ENCODE assay signal across 9 cellular contexts in the genomic region with DNA sequence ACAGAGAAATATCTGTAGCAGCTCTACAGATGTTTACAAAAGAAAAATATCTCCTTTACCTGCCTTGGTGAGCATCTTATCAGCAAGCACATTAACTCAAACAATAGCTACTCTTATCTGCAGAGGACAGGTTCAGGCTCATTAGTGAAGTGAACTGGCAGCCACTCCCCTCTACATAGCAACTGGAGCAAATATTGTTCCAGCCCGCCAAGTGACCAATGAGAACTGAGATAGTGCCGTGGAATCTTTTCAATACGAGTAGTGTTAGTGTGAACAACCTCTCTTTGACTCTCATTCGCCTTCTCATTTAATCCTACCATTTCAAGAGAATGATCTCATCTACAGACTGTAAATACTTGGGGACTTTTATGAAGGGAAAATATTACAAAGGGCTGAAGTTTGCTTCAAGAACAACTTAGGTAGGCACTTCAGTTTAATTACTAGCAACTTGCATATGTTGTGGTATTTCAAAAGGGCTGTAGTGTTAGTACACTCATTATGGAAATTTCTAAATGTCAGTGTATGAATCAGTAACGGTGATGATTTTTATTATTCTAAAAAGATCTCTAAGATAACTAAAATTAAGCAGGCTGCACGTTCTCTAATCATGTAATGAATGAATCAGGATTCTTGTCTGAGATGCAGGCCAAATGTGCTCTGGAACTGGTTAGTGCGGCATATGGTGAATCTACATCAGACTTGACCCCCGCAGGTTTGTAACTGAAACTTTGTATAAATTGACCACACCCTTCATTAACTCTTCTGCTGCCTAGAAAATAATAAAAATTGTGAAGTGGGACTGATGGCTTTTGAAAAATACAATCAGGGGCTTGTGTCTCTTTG.
DNase-seq lines count a peak whose midpoint lies in the region; TF ChIP-seq lines count a peak whose summit lies in the region.
"Had no signal": no experiment of that assay in that cellular context is flagged by ENCODE, and none has a peak within 500 bp of the region (broad histone marks: within the 10 kb centered on the region; RNA-seq: fewer than 3 reads in every experiment).

No MANE protein-coding gene starts in this region.

- H3K9me2 ChIP-seq in SK-N-SH (no peaks in the 10 kb centered on the region), OCI-LY7 (ENCODE audit: insufficient read depth, low read length) (no peaks in the 10 kb centered on the region)

- no peak overlapping the region for H3K4me2 ChIP-seq in SK-N-SH
- no peak overlapping the region for H3K4me2 ChIP-seq in OCI-LY7 (ENCODE audit: low read length)

- peaks cover 3 to 13% of the 10 kb centered on the region in 2 experiments; a peak in 3 of 4 replicates for H3K4me1 ChIP-seq in SK-N-SH (ENCODE audit: control insufficient read depth in 1 of 2, insufficient read depth in 2 of 2, low read depth in 1 of 2, low read length in 1 of 2)
- peaks cover 58% of the 10 kb centered on the region for H3K4me1 ChIP-seq in left ventricle myocardium inferior
- H3K4me1 ChIP-seq in transverse colon, result peaks cover 0 to 20% (median 12%) of the 10 kb centered on the region in 4 donors
- no peaks in the 10 kb centered on the region for H3K4me1 ChIP-seq in OCI-LY7 (ENCODE audit: insufficient read depth, low read length, poor library complexity, severe bottlenecking)

- no peak overlapping the region for H3K4me3 Mint-ChIP-seq in activated naive CD4-positive, alpha-beta T cell treated with anti-CD3 and anti-CD28 coated beads, Interleukin-2, amount 10 ng/mL, durations not matched to agents 7 days and 5 days

- TF ChIP-seq POLR2A in transverse colon (IDR thresholded peaks at IDR 0.05), result no peak

- no peak overlapping the region for H3K27ac Mint-ChIP-seq in activated naive CD4-positive, alpha-beta T cell treated with anti-CD3 and anti-CD28 coated beads, Interleukin-2, amount 10 ng/mL, durations not matched to agents 7 days and 5 days

- CTCF ChIA-PET in activated naive CD4-positive, alpha-beta T cell treated with anti-CD3 and anti-CD28 coated beads, Interleukin-2, amount 10 ng/mL, durations not matched to agents 7 days and 5 days (lab: Charles Lee), result no interaction called here
- CTCF ChIA-PET in SK-N-SH (lab: Yijun Ruan, JAX) (no interaction called here), OCI-LY7 (lab: Charles Lee; ENCODE audit: unreplicated experiment) (no interaction called here)

- peaks cover 7% of the 10 kb centered on the region for H3F3A ChIP-seq in SK-N-SH (replicated peaks; ENCODE audit: insufficient read depth)

- whole genome bisulfite sequencing in SK-N-SH (ENCODE audit: low lambda C conversion rate), result 56% methylated on average over 8 of the region's 8 CpGs
- 22 to 23% methylated on average over 8 of the region's 8 CpGs for WGBS in transverse colon (ENCODE audit: low coverage in 1 of 2), 2 donors

- H3K27ac ChIP-seq in SK-N-SH (ENCODE audit: low read depth in 2 of 2, low read length in 1 of 2) (peak overlapping the region in 1 of 2 experiments; percentile 39; a peak in 2 of 4 replicates), left ventricle myocardium inferior (replicated peaks) (peak overlapping the region; percentile 59), transverse colon (peak overlapping the region; percentile 22 to 67 (median 56)), OCI-LY7 (ENCODE audit: low read depth, low read length, poor library complexity, severe bottlenecking) (no peak overlapping the region)
- H3K27ac ChIP-seq: epithelial cell of prostate had no signal

- H3K36me3 ChIP-seq in SK-N-SH (replicated peaks in 1 of 2; ENCODE audit: control insufficient read depth in 1 of 2, insufficient read depth in 2 of 2, low read length in 1 of 2), result peaks cover 0 to 3% of the 10 kb centered on the region in 2 experiments
- no peaks in the 10 kb centered on the region for H3K36me3 ChIP-seq in left ventricle myocardium inferior
- H3K36me3 ChIP-seq in transverse colon, result no peaks in the 10 kb centered on the region
- no peaks in the 10 kb centered on the region for H3K36me3 ChIP-seq in OCI-LY7 (ENCODE audit: insufficient read depth, low read length)

- peak; percentile 28 for DNase-seq in activated naive CD4-positive, alpha-beta T cell treated with Interleukin-2 at 50 U/mL for 16 hours
- DNase-seq in activated naive CD4-positive, alpha-beta T cell treated with anti-CD3 and anti-CD28 coated beads, Interleukin-2, amount 10 ng/mL, durations not matched to agents 7 days and 5 days, result no peak
- DNase-seq in SK-N-SH, result no peak
- no peak for DNase-seq in left ventricle myocardium inferior
- DNase-seq in transverse colon, result peak; percentile 45
- no peak for DNase-seq in AG08396 (ENCODE audit: low spot score)
- no peak for DNase-seq in OCI-LY7 (ENCODE audit: low spot score)
- DNase-seq in C1 segment of cervical spinal cord (lab: John Stamatoyannopoulos, UW), result no peak

- no peak for TF ChIP-seq RAD21 in SK-N-SH (IDR thresholded peaks at IDR 0.05; ENCODE audit: low read length)

- H4K20me1 ChIP-seq in SK-N-SH (ENCODE audit: insufficient read depth), result no peaks in the 10 kb centered on the region
- no peaks in the 10 kb centered on the region for H4K20me1 ChIP-seq in OCI-LY7 (ENCODE audit: insufficient read depth, low read length)

- TF ChIP-seq CTCF in SK-N-SH (IDR thresholded peaks at IDR 0.05) (no peak), left ventricle myocardium inferior (IDR thresholded peaks at IDR 0.05; ENCODE audit: borderline replicate concordance) (no peak), transverse colon (IDR thresholded peaks at IDR 0.05) (no peak), OCI-LY7 (conservative IDR thresholded peaks at IDR 0.05; ENCODE audit: low read length) (no peak)

- POLR2A ChIA-PET in SK-N-SH (lab: Yijun Ruan, JAX), result no interaction called here
- POLR2A ChIA-PET in OCI-LY7 (lab: Charles Lee), result no interaction called here

- peaks cover 4% of the 10 kb centered on the region for H3K27me3 Mint-ChIP-seq in activated naive CD4-positive, alpha-beta T cell treated with anti-CD3 and anti-CD28 coated beads, Interleukin-2, amount 10 ng/mL, durations not matched to agents 7 days and 5 days

- TF ChIP-seq EP300 in SK-N-SH (IDR thresholded peaks at IDR 0.05; ENCODE audit: borderline replicate concordance in 1 of 2, low read depth in 1 of 2, low read length in 1 of 2) (no peak), transverse colon (IDR thresholded peaks at IDR 0.05; ENCODE audit: low read depth) (no peak)

- no peaks in the 10 kb centered on the region for H3K9me3 Mint-ChIP-seq in activated naive CD4-positive, alpha-beta T cell treated with anti-CD3 and anti-CD28 coated beads, Interleukin-2, amount 10 ng/mL, durations not matched to agents 7 days and 5 days

- H3K27me3 ChIP-seq in SK-N-SH (ENCODE audit: insufficient read depth), result no peaks in the 10 kb centered on the region
- no peaks in the 10 kb centered on the region for H3K27me3 ChIP-seq in left ventricle myocardium inferior (ENCODE audit: low read depth)
- H3K27me3 ChIP-seq in transverse colon, result no peaks in the 10 kb centered on the region

- H3K79me2 ChIP-seq in SK-N-SH (ENCODE audit: insufficient read depth) (no peaks in the 10 kb centered on the region), OCI-LY7 (ENCODE audit: insufficient read depth, low read depth, low read length) (no peaks in the 10 kb centered on the region)

- H3K4me3 ChIP-seq in SK-N-SH (ENCODE audit: low read depth in 2 of 2, low read length in 1 of 2), result no peak overlapping the region
- peak overlapping the region; percentile 7 for H3K4me3 ChIP-seq in left ventricle myocardium inferior
- no peak overlapping the region for H3K4me3 ChIP-seq in transverse colon
- no peak overlapping the region for H3K4me3 ChIP-seq in OCI-LY7 (ENCODE audit: low read depth, low read length, poor library complexity, severe bottlenecking)

- in situ Hi-C loops in transverse colon (cut with MboI; ENCODE audit: low pct_ligation_motif_present in 1 of 4, low pct_unique_long_range_greater_than_20kb in 1 of 4, low sequenced_read_pairs in 3 of 4), result no loop called here

- no peaks in the 10 kb centered on the region for H3K4me1 Mint-ChIP-seq in activated naive CD4-positive, alpha-beta T cell treated with anti-CD3 and anti-CD28 coated beads, Interleukin-2, amount 10 ng/mL, durations not matched to agents 7 days and 5 days

- no peak overlapping the region for H3K9ac ChIP-seq in SK-N-SH

- no peaks in the 10 kb centered on the region for H3K9me3 ChIP-seq in SK-N-SH
- H3K9me3 ChIP-seq in left ventricle myocardium inferior (replicated peaks), result no peaks in the 10 kb centered on the region
- no peaks in the 10 kb centered on the region for H3K9me3 ChIP-seq in transverse colon
- no peaks in the 10 kb centered on the region for H3K9me3 ChIP-seq in OCI-LY7 (ENCODE audit: low read length)

- intact Hi-C loops in left ventricle myocardium inferior (cut with micrococcal nuclease) (no loop called here), transverse colon (cut with DNase I; ENCODE audit: low total_unique reads) (no loop called here), OCI-LY7 (cut with micrococcal nuclease; ENCODE audit: unreplicated experiment) (no loop called here)

- H2AFZ ChIP-seq in SK-N-SH (ENCODE audit: low read depth) (peak overlapping the region; percentile 74; the same call in 1 of the 2 replicates), OCI-LY7 (ENCODE audit: low read length) (no peak overlapping the region)

- no TSS peak for BruUV-seq in OCI-LY7 (replicated peaks; lab: Mats Ljungman, UMichigan)

- no peaks in the 10 kb centered on the region for H3K36me3 Mint-ChIP-seq in activated naive CD4-positive, alpha-beta T cell treated with anti-CD3 and anti-CD28 coated beads, Interleukin-2, amount 10 ng/mL, durations not matched to agents 7 days and 5 days

TF ChIP-seq in SK-N-SH, 30 proteins besides CTCF, POLR2A, EP300 and RAD21:
- 0 out of 2 replicates have a peak, but pooled peaks have one; percentile 18 for TF ChIP-seq MXI1 (IDR thresholded peaks at IDR 0.05; ENCODE audit: low read depth, low read length)
- no peak for TF ChIP-seq YY1 (IDR thresholded peaks at IDR 0.05; ENCODE audit: low read depth)
- TF ChIP-seq GABPA (IDR thresholded peaks at IDR 0.05; ENCODE audit: low read depth), result no peak

Comparison
In these comparisons a context has a peak if more than half of its experiments do, and no peak if none do; other contexts are left out.
1. DNase-seq: peak in activated naive CD4-positive, alpha-beta T cell treated with Interleukin-2 at 50 U/mL for 16 hours (single experiment) and transverse colon (single experiment); none in activated naive CD4-positive, alpha-beta T cell treated with anti-CD3 and anti-CD28 coated beads, Interleukin-2, amount 10 ng/mL, durations not matched to agents 7 days and 5 days (single experiment), SK-N-SH (single experiment), left ventricle myocardium inferior (single experiment), AG08396 (single experiment), OCI-LY7 (single experiment) and C1 segment of cervical spinal cord (0 of 14).